In genomic region chr12:9634177-9634803, GRCh38 we compare ENCODE assay signal across 8 cellular contexts. TPM values are rescaled to one million over a fixed set of nuclear protein-coding genes. Genes with fewer than 3 reads are reported as not detected.
DNase-seq lines count a peak whose midpoint lies in the region; ATAC-seq, FAIRE-seq and TF ChIP-seq lines count a peak whose summit lies in the region.

No MANE protein-coding gene starts in this region.

- H3K4me3 Mint-ChIP-seq in CD4-positive, CD25-positive, alpha-beta regulatory T cell = peak overlapping the region in 2 of 4 donors; percentile 14 to 46

- peak overlapping the region; percentile 59 to 90 (median 80) for H3K27ac Mint-ChIP-seq in CD4-positive, CD25-positive, alpha-beta regulatory T cell

- peaks cover 20% of the 10 kb centered on the region for H3K4me1 ChIP-seq in CD4-positive, CD25-positive, alpha-beta regulatory T cell (ENCODE audit: control insufficient read depth, insufficient read depth, low read length, poor library complexity, severe bottlenecking)
- H3K4me1 ChIP-seq in NT2/D1 (ENCODE audit: insufficient read depth, insufficient read length) (no peaks in the 10 kb centered on the region), psoas muscle (no peaks in the 10 kb centered on the region)

- H3K36me3 Mint-ChIP-seq in CD4-positive, CD25-positive, alpha-beta regulatory T cell = no peaks in the 10 kb centered on the region

- no peak overlapping the region for H3K27ac ChIP-seq in CD4-positive, CD25-positive, alpha-beta regulatory T cell (ENCODE audit: insufficient read depth, low read length, poor library complexity, severe bottlenecking)
- no peak overlapping the region for H3K27ac ChIP-seq in psoas muscle

- TF ChIP-seq POLR2A in H54 (IDR thresholded peaks at IDR 0.05; ENCODE audit: low read depth, low read length) = no peak

- TF ChIP-seq CTCF in fibroblast of mammary gland (conservative IDR thresholded peaks at IDR 0.05; ENCODE audit: control insufficient read depth, insufficient read depth, low read depth, low read length) (peak; percentile 76), psoas muscle (IDR thresholded peaks at IDR 0.05) (peak; percentile 56)

- H3K9ac ChIP-seq in NT2/D1 (ENCODE audit: insufficient read length, low read depth) = no peak overlapping the region

- H3K27me3 ChIP-seq in CD4-positive, CD25-positive, alpha-beta regulatory T cell (ENCODE audit: control insufficient read depth, insufficient read depth, low read length) = no peaks in the 10 kb centered on the region
- no peaks in the 10 kb centered on the region for H3K27me3 ChIP-seq in NT2/D1 (ENCODE audit: insufficient read depth, insufficient read length)
- H3K27me3 ChIP-seq in psoas muscle (ENCODE audit: insufficient read depth in 3 of 3, low read length in 2 of 3) = no peaks in the 10 kb centered on the region

- intact Hi-C loops in psoas muscle (cut with DNase I) = loop anchor here in 1 of 2 donors (1.0 kb wide), 1 partner anchor 74 kb away; no protein-coding TSS in a partner anchor

- H3K27me3 Mint-ChIP-seq in CD4-positive, CD25-positive, alpha-beta regulatory T cell = peaks cover 13% of the 10 kb centered on the region

- no peaks in the 10 kb centered on the region for H3K9me3 Mint-ChIP-seq in CD4-positive, CD25-positive, alpha-beta regulatory T cell

- no peak overlapping the region for H3K4me3 ChIP-seq in CD4-positive, CD25-positive, alpha-beta regulatory T cell (ENCODE audit: low read depth, low read length)
- H3K4me3 ChIP-seq in NT2/D1 (ENCODE audit: insufficient read length, low read depth) (no peak overlapping the region), fibroblast of mammary gland (ENCODE audit: control insufficient read depth, low read depth, low read length) (no peak overlapping the region), psoas muscle (no peak overlapping the region)

- H3K9me3 ChIP-seq in CD4-positive, CD25-positive, alpha-beta regulatory T cell (ENCODE audit: control insufficient read depth in 2 of 2, low read length in 2 of 2) = no peaks in the 10 kb centered on the region
- H3K9me3 ChIP-seq in NT2/D1 (ENCODE audit: insufficient read depth, low read length) (peaks cover 26% of the 10 kb centered on the region), psoas muscle (no peaks in the 10 kb centered on the region)

- peak; percentile 85 for FAIRE-seq in H54 (lab: Jason Lieb, UNC)

- peak; percentile 75 to 80 for ATAC-seq in CD4-positive, CD25-positive, alpha-beta regulatory T cell (ENCODE audit: low read depth in 2 of 2)
- no peak for ATAC-seq in psoas muscle
- ATAC-seq in HG02870 (IDR thresholded peaks at IDR 0.05; ENCODE audit: unreplicated experiment) = no peak

- peak; percentile 66 to 85 (median 79) for DNase-seq in CD4-positive, CD25-positive, alpha-beta regulatory T cell
- DNase-seq in H54 (ENCODE audit: insufficient read length, low spot score) (no peak), NT2/D1 (ENCODE audit: low read depth, low spot score) (peak; percentile 75), activated T-cell treated with anti-CD3 and anti-CD28 coated beads for 4 hours (peak; percentile 80), fibroblast of mammary gland (ENCODE audit: low read depth) (peak; percentile 59), psoas muscle (no peak), SKM-1 (lab: John Stamatoyannopoulos, UW; ENCODE audit: unreplicated experiment) (no peak)

- H3K36me3 ChIP-seq in CD4-positive, CD25-positive, alpha-beta regulatory T cell (ENCODE audit: control insufficient read depth, insufficient read depth, low read length) = no peaks in the 10 kb centered on the region
- no peaks in the 10 kb centered on the region for H3K36me3 ChIP-seq in NT2/D1 (ENCODE audit: insufficient read depth, insufficient read length, low read length)
- H3K36me3 ChIP-seq in psoas muscle (ENCODE audit: insufficient read depth in 1 of 2, low read depth in 1 of 2) = no peaks in the 10 kb centered on the region

- peaks cover 23 to 62% (median 34%) of the 10 kb centered on the region in 4 donors for H3K4me1 Mint-ChIP-seq in CD4-positive, CD25-positive, alpha-beta regulatory T cell

- 39 to 44% (median 40%) methylated on average over 2 of the region's 2 CpGs for WGBS in psoas muscle, 3 donors

RNA-seq across cellular contexts. Expression of gene KLRB1, which starts 26.6 kb away (rescaled TPM):
- total RNA-seq in CD4-positive, CD25-positive, alpha-beta regulatory T cell = 17.6 TPM
- 10 to 100 TPM; 14.4 to 30.5 (median 24.3) TPM for polyA plus RNA-seq in CD4-positive, CD25-positive, alpha-beta regulatory T cell
- under 1 TPM in 2 of 4 donors, not detected in 2; 0.26 to 0.30 TPM for total RNA-seq in psoas muscle
- under 1 TPM; 0.03 to 0.13 (median 0.05) TPM for polyA plus RNA-seq in psoas muscle

RNA-seq across cellular contexts. Expression of gene CLEC2D, which starts 35.2 kb away (rescaled TPM):
- total RNA-seq in CD4-positive, CD25-positive, alpha-beta regulatory T cell = 219 TPM
- polyA plus RNA-seq in CD4-positive, CD25-positive, alpha-beta regulatory T cell = 100 to 1,000 TPM; 223 to 312 (median 247) TPM
- total RNA-seq in psoas muscle = 1 to 10 TPM in 3 of 4 donors, under 1 TPM in 1; 0.97 to 2.5 (median 1.6) TPM
- under 1 TPM; 0.42 to 0.59 (median 0.56) TPM for polyA plus RNA-seq in psoas muscle

Comparison
In these comparisons a context has a peak if more than half of its experiments do, and no peak if none do; other contexts are left out.
1. ATAC-seq: peak in CD4-positive, CD25-positive, alpha-beta regulatory T cell (2 of 2); none in psoas muscle (0 of 4) and HG02870 (single experiment).
2. DNase-seq: peak in CD4-positive, CD25-positive, alpha-beta regulatory T cell (3 of 3), NT2/D1 (single experiment), activated T-cell treated with anti-CD3 and anti-CD28 coated beads for 4 hours (single experiment) and fibroblast of mammary gland (single experiment); none in H54 (single experiment), psoas muscle (0 of 2) and SKM-1 (single experiment).
3. RNA of gene KLRB1, which starts 26.6 kb away (total RNA-seq): 17.6 TPM in CD4-positive, CD25-positive, alpha-beta regulatory T cell (single experiment); 0.26 to 0.30 TPM in psoas muscle; every median in the first group is over 10 times any median in the second.
4. RNA of gene CLEC2D, which starts 35.2 kb away (total RNA-seq): 219 TPM in CD4-positive, CD25-positive, alpha-beta regulatory T cell (single experiment); 0.97 to 2.5 TPM in psoas muscle; every median in the first group is over 10 times any median in the second.